Comparison of ENCODE assay signal across 8 cellular contexts in genomic region chr17:11555530-11555929, GRCh38. TPM values are rescaled to one million over a fixed set of nuclear protein-coding genes. Genes with fewer than 3 reads are reported as not detected.
"Had no signal": no experiment of that assay in that cellular context is flagged by ENCODE, and none has a peak within 500 bp of the region (broad histone marks: within the 10 kb centered on the region; RNA-seq: fewer than 3 reads in every experiment).

No MANE protein-coding gene starts in this region.

- H3K4me1 ChIP-seq: HAP-1 had no signal

- DNase-seq: GM23248, GOT3, H7, H9, HCEC 1CT, HFFc6 had no signal

- H3K36me3 ChIP-seq: HAP-1 had no signal

- H3K4me3 ChIP-seq: GM23248, GM23338, HAP-1 had no signal

- H3K27ac ChIP-seq: GM23248 had no signal

- H3K9ac ChIP-seq: GM23248 had no signal

RNA-seq across cellular contexts. Expression of gene DNAH9, which starts 42.7 kb away (rescaled TPM):
- total RNA-seq: GM23248, GM23338, HFFc6 had no signal
